In the genomic region with DNA sequence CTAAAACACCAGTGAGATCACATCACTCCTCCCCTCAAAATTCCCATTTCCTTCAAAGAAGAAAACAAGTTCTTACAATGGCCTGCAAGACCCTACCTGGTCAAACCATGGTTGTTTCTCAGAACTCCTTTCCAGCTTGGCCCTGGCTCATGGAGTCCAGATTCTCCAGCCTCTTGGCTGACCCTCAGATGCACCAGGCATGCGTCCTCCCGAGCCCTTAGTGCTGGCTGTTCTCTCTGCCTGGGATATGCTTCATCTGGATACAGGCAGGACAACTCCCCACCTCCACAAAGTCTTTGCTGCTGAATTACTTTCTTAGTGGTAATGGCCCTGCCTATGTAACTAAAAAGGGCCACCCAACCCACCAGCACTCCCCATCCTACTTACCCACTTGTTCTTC, we compare ENCODE assay signal across 17 cellular contexts.
DNase-seq lines count a peak whose midpoint lies in the region; ATAC-seq and TF ChIP-seq lines count a peak whose summit lies in the region.
"Had no signal": no experiment of that assay in that cellular context is flagged by ENCODE, and none has a peak within 500 bp of the region (broad histone marks: within the 10 kb centered on the region; RNA-seq: fewer than 3 reads in every experiment).

No MANE protein-coding gene starts in this region.

- H3K9me3 Mint-ChIP-seq in activated T-cell treated with anti-CD3 and anti-CD28 coated beads, Interleukin-2, amount 50 U/mL, for 4 hours = no peaks in the 10 kb centered on the region

- H3K36me3 Mint-ChIP-seq in activated T-cell treated with anti-CD3 and anti-CD28 coated beads, Interleukin-2, amount 50 U/mL, for 4 hours (ENCODE audit: insufficient read depth) = peaks cover 23% of the 10 kb centered on the region

- DNase-seq in Right ventricle myocardium inferior (ENCODE audit: missing footprints) (no peak), right atrium auricular region (ENCODE audit: low spot score) (no peak), left ventricle myocardium inferior (peak; percentile 48), psoas muscle (no peak), NCI-H1694 treated with DMSO at 0.1 percent for 48 hours (lab: John Stamatoyannopoulos, UW) (no peak)
- DNase-seq in activated T-cell treated with anti-CD3 and anti-CD28 coated beads, Interleukin-2, amount 50 U/mL, for 4 hours = no peak
- DNase-seq: DMS 273 treated with DMSO at 0.1 percent for 48 hours, MG63, NCI-H1105, NCI-H187, NCI-H446, SHP77 treated with DMSO at 0.1 percent for 48 hours had no signal

- intact Hi-C loops in Right ventricle myocardium inferior (cut with DNase I) (no loop called here), left ventricle myocardium inferior (cut with micrococcal nuclease) (no loop called here), psoas muscle (cut with DNase I) (no loop called here)

- H3K4me1 ChIP-seq in right atrium auricular region (peaks cover 0 to 59% of the 10 kb centered on the region in 2 donors), left ventricle myocardium inferior (peaks cover 99% of the 10 kb centered on the region), psoas muscle (peaks cover 84% of the 10 kb centered on the region)

- H3K4me3 Mint-ChIP-seq in activated T-cell treated with anti-CD3 and anti-CD28 coated beads, Interleukin-2, amount 50 U/mL, for 4 hours = no peak overlapping the region

- H3K36me3 ChIP-seq in right atrium auricular region (no peaks in the 10 kb centered on the region), left ventricle myocardium inferior (no peaks in the 10 kb centered on the region), psoas muscle (ENCODE audit: insufficient read depth in 1 of 2, low read depth in 1 of 2) (no peaks in the 10 kb centered on the region)

- no peaks in the 10 kb centered on the region for H3K27me3 Mint-ChIP-seq in activated T-cell treated with anti-CD3 and anti-CD28 coated beads, Interleukin-2, amount 50 U/mL, for 4 hours (ENCODE audit: low read depth)

- H3K27me3 ChIP-seq in right atrium auricular region (no peaks in the 10 kb centered on the region), left ventricle myocardium inferior (ENCODE audit: low read depth) (no peaks in the 10 kb centered on the region), psoas muscle (ENCODE audit: insufficient read depth in 3 of 3, low read length in 2 of 3) (no peaks in the 10 kb centered on the region)
- H3K27me3 ChIP-seq: BLaER1, MG63 had no signal

- no peak overlapping the region for H3K4me3 ChIP-seq in right atrium auricular region
- no peak overlapping the region for H3K4me3 ChIP-seq in left ventricle myocardium inferior
- H3K4me3 ChIP-seq in psoas muscle = no peak overlapping the region
- H3K4me3 ChIP-seq: BLaER1, MG63 had no signal

- no peaks in the 10 kb centered on the region for H3K9me3 ChIP-seq in right atrium auricular region
- H3K9me3 ChIP-seq in left ventricle myocardium inferior (replicated peaks) = no peaks in the 10 kb centered on the region
- no peaks in the 10 kb centered on the region for H3K9me3 ChIP-seq in psoas muscle
- H3K9me3 ChIP-seq: BLaER1, MG63 had no signal

- TF ChIP-seq CTCF in right atrium auricular region (IDR thresholded peaks at IDR 0.05) = no peak
- TF ChIP-seq CTCF in left ventricle myocardium inferior (IDR thresholded peaks at IDR 0.05; ENCODE audit: borderline replicate concordance) = no peak
- TF ChIP-seq CTCF in psoas muscle (IDR thresholded peaks at IDR 0.05) = no peak

- peak; percentile 78 for ATAC-seq in Right ventricle myocardium inferior
- ATAC-seq in psoas muscle = peak in 3 of 4 donors; percentile 43 to 53 (median 50)
- no peak for ATAC-seq in activated T-cell treated with anti-CD3 and anti-CD28 coated beads, Interleukin-2, amount 50 U/mL, for 4 hours
- ATAC-seq in GM19328 (IDR thresholded peaks at IDR 0.05; ENCODE audit: unreplicated experiment) = no peak
- ATAC-seq in HG03521 (IDR thresholded peaks at IDR 0.05; ENCODE audit: unreplicated experiment) = no peak

- 8 to 29% (median 15%) methylated on average over 2 of the region's 2 CpGs for WGBS in psoas muscle, 3 donors

- H3K4me1 Mint-ChIP-seq in activated T-cell treated with anti-CD3 and anti-CD28 coated beads, Interleukin-2, amount 50 U/mL, for 4 hours (ENCODE audit: low read depth) = peaks cover 8% of the 10 kb centered on the region

- H3K27ac ChIP-seq in right atrium auricular region = no peak overlapping the region
- peak overlapping the region; percentile 56 for H3K27ac ChIP-seq in left ventricle myocardium inferior (replicated peaks)
- peak overlapping the region; percentile 48 for H3K27ac ChIP-seq in psoas muscle
- H3K27ac ChIP-seq: 22Rv1, BLaER1, HL-60 had no signal

Comparison
In these comparisons a context has a peak if more than half of its experiments do, and no peak if none do; other contexts are left out.
1. H3K27ac ChIP-seq: peak in left ventricle myocardium inferior (single experiment) and psoas muscle (single experiment); none in right atrium auricular region (0 of 2).
2. ATAC-seq: peak in Right ventricle myocardium inferior (single experiment) and psoas muscle (3 of 4); none in activated T-cell treated with anti-CD3 and anti-CD28 coated beads, Interleukin-2, amount 50 U/mL, for 4 hours (0 of 2), GM19328 (single experiment) and HG03521 (single experiment).